In the genomic region with DNA sequence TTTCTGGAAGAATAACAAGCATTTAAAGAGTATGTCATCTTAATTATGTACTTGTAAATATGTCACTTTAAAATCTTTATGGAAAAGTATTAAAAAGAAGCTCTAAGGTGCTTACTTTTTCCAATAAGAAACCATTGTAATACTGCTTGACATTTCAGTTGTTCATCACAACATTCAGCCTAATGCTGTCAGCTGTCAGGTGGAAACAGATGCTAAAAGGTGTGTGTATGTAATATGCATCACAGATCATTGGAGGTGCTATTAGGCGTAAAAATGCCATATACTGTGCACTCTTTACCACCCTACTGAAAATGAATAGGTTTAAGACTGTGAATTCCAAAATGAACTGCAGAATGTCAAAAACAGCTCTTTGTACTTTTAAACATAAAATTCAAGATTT, we compare ENCODE assay signal across 18 cellular contexts.
"Had no signal": no experiment of that assay in that cellular context is flagged by ENCODE, and none has a peak within 500 bp of the region (broad histone marks: within the 10 kb centered on the region; RNA-seq: fewer than 3 reads in every experiment).

No MANE protein-coding gene starts in this region.

- ATAC-seq: activated CD8-positive, alpha-beta T cell treated with anti-CD3 and anti-CD28 coated beads for 36 hours had no signal

- H3K27ac ChIP-seq: breast epithelium, coronary artery, SK-N-MC, VCaP had no signal

- DNase-seq: activated CD4-positive, alpha-beta T cell treated with anti-CD3 and anti-CD28 coated beads, Interleukin-2, amount 50 U/mL, for 1 hour; activated CD4-positive, CD25-positive, alpha-beta regulatory T cell; activated CD8-positive, alpha-beta memory T cell treated with anti-CD3 and anti-CD28 coated beads, Interleukin-2, amount 50 U/mL, for 4 hours; activated CD8-positive, alpha-beta T cell treated with anti-CD3 and anti-CD28 coated beads for 36 hours; activated naive CD4-positive, alpha-beta T cell treated with anti-CD3 and anti-CD28 coated beads, Interleukin-2, amount 50 U/mL, for 16 hours; aorta; central memory CD4-positive, alpha-beta T cell; NCI-H1048; NCI-H146; NCI-H187 treated with DMSO at 0.1 percent for 48 hours; NCI-H2081 treated with DMSO at 0.1 percent for 48 hours; NCI-H226; NCI-H526 treated with DMSO at 0.1 percent for 48 hours; T-helper 1 cell had no signal
